Comparison of ENCODE assay signal across 8 cellular contexts in the genomic region with DNA sequence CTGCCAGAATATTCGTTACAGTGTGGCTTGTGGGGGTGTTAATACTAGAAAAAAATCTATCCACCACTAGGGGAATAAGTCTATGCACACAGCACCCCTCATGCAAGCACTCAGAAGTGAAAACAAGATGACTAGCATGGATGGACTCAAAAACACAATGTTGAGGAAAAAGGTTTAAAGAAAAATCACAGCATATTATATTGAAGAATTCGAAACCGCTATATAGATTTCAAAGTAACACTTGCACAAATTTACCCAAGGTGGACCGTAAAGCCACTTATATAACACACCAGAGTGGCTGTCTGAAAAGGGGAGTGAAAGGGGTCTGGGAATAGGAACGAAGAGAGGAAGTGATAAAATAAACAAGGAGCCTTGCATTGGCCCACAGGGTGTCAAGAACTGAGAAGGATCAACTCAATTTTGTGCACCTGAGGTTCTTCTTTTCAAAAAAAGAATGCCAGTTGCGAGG. TPM values are rescaled to one million over a fixed set of nuclear protein-coding genes. Genes with fewer than 3 reads are reported as not detected.
DNase-seq lines count a peak whose midpoint lies in the region; ATAC-seq and TF ChIP-seq lines count a peak whose summit lies in the region.

No MANE protein-coding gene starts in this region.

- peak in 1 of 2 donors; percentile 1 for TF ChIP-seq POLR2A in adrenal gland (IDR thresholded peaks at IDR 0.05)

- H3K4me1 ChIP-seq in adrenal gland (replicated peaks in 1 of 2): peaks cover 25 to 27% of the 10 kb centered on the region in 2 donors
- H3K4me1 ChIP-seq in left ventricle myocardium inferior: peaks cover 52% of the 10 kb centered on the region

- H3K9me3 ChIP-seq in adrenal gland (replicated peaks in 1 of 3) (no peaks in the 10 kb centered on the region), left ventricle myocardium inferior (replicated peaks) (no peaks in the 10 kb centered on the region)

- H3K4me3 ChIP-seq in adrenal gland (peak overlapping the region; percentile 33 to 98 (median 78)), left ventricle myocardium inferior (peak overlapping the region; percentile 98)

- H3K27me3 ChIP-seq in adrenal gland: no peaks in the 10 kb centered on the region
- no peaks in the 10 kb centered on the region for H3K27me3 ChIP-seq in left ventricle myocardium inferior (ENCODE audit: low read depth)

- peak; percentile 45 for ATAC-seq in HG02885 (IDR thresholded peaks at IDR 0.05; ENCODE audit: poor library complexity, unreplicated experiment)

- H3K36me3 ChIP-seq in adrenal gland (replicated peaks in 1 of 2): peaks cover 0 to 14% of the 10 kb centered on the region in 2 donors
- H3K36me3 ChIP-seq in left ventricle myocardium inferior: peaks cover 28% of the 10 kb centered on the region

- TF ChIP-seq CTCF in adrenal gland (IDR thresholded peaks at IDR 0.05) (peak; percentile 37 to 64 (median 49)), left ventricle myocardium inferior (IDR thresholded peaks at IDR 0.05; ENCODE audit: borderline replicate concordance) (peak; percentile 54)

- intact Hi-C loops in adrenal gland (cut with DNase I): no loop called here
- intact Hi-C loops in left ventricle myocardium inferior (cut with micrococcal nuclease): no loop called here

- DNase-seq in A172 (ENCODE audit: low spot score): peak; percentile 4
- DNase-seq in GM03348 (ENCODE audit: low spot score): peak; percentile 77
- DNase-seq in NCI-H526 treated with DMSO at 0.1 percent for 48 hours (lab: John Stamatoyannopoulos, UW): peak; percentile 10
- DNase-seq in adrenal gland: no peak
- DNase-seq in left ventricle myocardium inferior: no peak
- DNase-seq in putamen (ENCODE audit: low spot score): peak; percentile 42
- no peak for DNase-seq in islet precursor cell

- H3K27ac ChIP-seq in adrenal gland (peak overlapping the region; percentile 40 to 93 (median 87)), left ventricle myocardium inferior (replicated peaks) (peak overlapping the region; percentile 94)

- 0 to 1% (median 1%) methylated on average over 6 of the region's 6 CpGs for WGBS in adrenal gland, 4 donors

RNA-seq across cellular contexts. Expression of a gene that starts 0.5 kb away (rescaled TPM):
- 13.1 and 15.8 TPM in 2 replicates for total RNA-seq in A172 (2014; rRNA removed; shearing (Covaris generic))
- 10 to 100 TPM; 31.2 to 90.7 (median 57.9) TPM for total RNA-seq in adrenal gland
- polyA plus RNA-seq in adrenal gland: 100 to 1,000 TPM in 1 of 3 donors, 10 to 100 TPM in 2; 18.4 to 111 (median 77.5) TPM
- 23.6 TPM for total RNA-seq in left ventricle myocardium inferior

RNA-seq across cellular contexts. Expression of a gene that starts 46.1 kb away (rescaled TPM):
- not detected in 2 replicates for total RNA-seq in A172 (2014; rRNA removed; shearing (Covaris generic))
- total RNA-seq in adrenal gland: under 1 TPM in 2 of 8 donors, not detected in 6; 0.11 to 0.23 TPM
- polyA plus RNA-seq in adrenal gland: not detected
- total RNA-seq in left ventricle myocardium inferior: not detected

Comparison
In these comparisons a context has a peak if more than half of its experiments do, and no peak if none do; other contexts are left out.
1. DNase-seq: peak in A172 (single experiment), GM03348 (single experiment), NCI-H526 treated with DMSO at 0.1 percent for 48 hours (single experiment) and putamen (single experiment); none in adrenal gland (0 of 7), left ventricle myocardium inferior (single experiment) and islet precursor cell (single experiment).